ENCODE assay signal across 33 cellular contexts in the genomic region with DNA sequence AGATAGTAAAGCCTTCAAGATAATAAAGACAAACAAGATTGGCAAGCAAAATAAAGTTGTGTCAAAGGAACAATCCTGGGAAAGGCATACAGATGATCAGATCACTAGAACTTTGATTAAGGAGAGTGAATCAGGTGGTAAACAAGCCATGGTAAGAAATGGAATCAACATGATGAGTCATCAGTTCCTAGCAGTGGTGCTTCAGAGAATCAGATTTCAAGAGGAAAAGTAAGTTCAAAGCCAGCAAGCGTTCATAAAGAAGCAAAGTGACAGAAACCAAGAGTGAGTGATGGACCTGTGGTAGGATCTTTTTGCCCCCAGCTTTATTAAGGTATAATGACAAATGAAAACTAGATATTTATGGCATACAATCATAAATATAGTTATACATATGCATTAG.
DNase-seq lines count a peak whose midpoint lies in the region; ATAC-seq, FAIRE-seq and TF ChIP-seq lines count a peak whose summit lies in the region.
"Had no signal": no experiment of that assay in that cellular context is flagged by ENCODE, and none has a peak within 500 bp of the region (broad histone marks: within the 10 kb centered on the region; RNA-seq: fewer than 3 reads in every experiment).

No MANE protein-coding gene starts in this region.

- intact Hi-C loops in left lung (cut with DNase I) = no loop called here

- no peak overlapping the region for H2AFZ ChIP-seq in astrocyte (ENCODE audit: low read depth, low read length)

- peaks cover 3% of the 10 kb centered on the region for H3K9me3 Mint-ChIP-seq in astrocyte (ENCODE audit: unreplicated experiment)

- H3K27ac ChIP-seq in astrocyte (ENCODE audit: low read depth, low read length) (no peak overlapping the region), foreskin keratinocyte (no peak overlapping the region), left lung (no peak overlapping the region)
- H3K27ac ChIP-seq: 22Rv1, adrenal gland, C4-2B, ovary had no signal

- DNase-seq in DMS53 (lab: John Stamatoyannopoulos, UW) (peak; percentile 20), DMS53 treated with DMSO at 0.1 percent for 48 hours (lab: John Stamatoyannopoulos, UW; ENCODE audit: unreplicated experiment) (no peak), HT1080 (ENCODE audit: low read depth) (peak; percentile 28), astrocyte (ENCODE audit: low read depth) (peak; percentile 10), foreskin keratinocyte (no peak), left lung (no peak)
- DNase-seq in activated CD4-positive, alpha-beta T cell treated with anti-CD3 and anti-CD28 coated beads, Interleukin-2, amount 50 U/mL, for 4 hours = no peak
- DNase-seq: activated CD4-positive, CD25-positive, alpha-beta regulatory T cell treated with anti-CD3 and anti-CD28 coated beads, Interleukin-2, amount 50 U/mL, for 72 hours; activated CD8-positive, alpha-beta memory T cell treated with anti-CD3 and anti-CD28 coated beads, Interleukin-2, amount 50 U/mL, for 48 hours; activated CD8-positive, alpha-beta T cell treated with anti-CD3 and anti-CD28 coated beads for 36 hours; activated naive CD4-positive, alpha-beta T cell treated with anti-CD3 and anti-CD28 coated beads for 36 hours; adrenal gland; Caco-2; DMS79 treated with DMSO at 0.1 percent for 48 hours; GF-D8; mesendoderm; NCI-H1092 treated with DMSO at 0.1 percent for 48 hours; NCI-H1694 treated with DMSO at 0.1 percent for 48 hours; NCI-H526; NK-92 treated with Interleukin-12 subunit alpha and Interleukin-12 subunit beta, amount 100 ng/mL, for 24 hours; ovary; retina; SHP77; stimulated activated naive CD8-positive, alpha-beta T cell treated with anti-CD3 and anti-CD28 coated beads, Interleukin-15, Interleukin-2, amounts not matched to agents 100 U/mL and 50 U/mL, for 24 hours had no signal

- no peaks in the 10 kb centered on the region for H3K9me3 ChIP-seq in astrocyte (ENCODE audit: insufficient read depth, low read depth, low read length)
- H3K9me3 ChIP-seq in left lung = peaks cover 0 to 14% of the 10 kb centered on the region in 2 donors
- H3K9me3 ChIP-seq: adrenal gland, Caco-2, ovary had no signal

- ATAC-seq in foreskin keratinocyte (peak; percentile 35), left lung (no peak), GM19455 (IDR thresholded peaks at IDR 0.05; ENCODE audit: unreplicated experiment) (no peak)
- ATAC-seq: activated CD8-positive, alpha-beta T cell treated with anti-CD3 and anti-CD28 coated beads for 36 hours; left lobe of liver; Panc1; stimulated activated naive CD8-positive, alpha-beta T cell treated with anti-CD3 and anti-CD28 coated beads, Interleukin-15, Interleukin-2, amounts not matched to agents 100 U/mL and 50 U/mL, for 24 hours had no signal

- H3K79me2 ChIP-seq in astrocyte (ENCODE audit: insufficient read depth, low read length) = no peaks in the 10 kb centered on the region

- H3K4me3 ChIP-seq in astrocyte (ENCODE audit: insufficient read depth, low read depth, low read length) (no peak overlapping the region), left lung (no peak overlapping the region)
- H3K4me3 ChIP-seq: adrenal gland, ovary, smooth muscle cell had no signal

- no peaks in the 10 kb centered on the region for H3K36me3 Mint-ChIP-seq in astrocyte (ENCODE audit: low read depth, unreplicated experiment)
- H3K36me3 Mint-ChIP-seq: IgD-negative memory B cell had no signal

- H3K27ac Mint-ChIP-seq in astrocyte (ENCODE audit: unreplicated experiment) = no peak overlapping the region
- H3K27ac Mint-ChIP-seq: activated CD8-positive, alpha-beta T cell treated with anti-CD3 and anti-CD28 coated beads for 36 hours; activated naive CD4-positive, alpha-beta T cell treated with anti-CD3 and anti-CD28 coated beads for 36 hours; activated T-helper 1 cell treated with anti-CD3 and anti-CD28 coated beads, Interleukin-12 subunit alpha, Interleukin-12 subunit beta, Interleukin-2, Interleukin-4 antibody, amounts not matched to agents 30 ng/mL and 10 ng/mL and 1 ng/mL, durations not matched to agents 14 hours and 24 hours and 36 hours; IgD-negative memory B cell had no signal

- no peak overlapping the region for H3K4me2 ChIP-seq in astrocyte (ENCODE audit: low read length)
- H3K4me2 ChIP-seq: smooth muscle cell had no signal

- no peaks in the 10 kb centered on the region for H3K4me1 Mint-ChIP-seq in astrocyte (ENCODE audit: low read depth, unreplicated experiment)
- H3K4me1 Mint-ChIP-seq: IgD-negative memory B cell had no signal

- H3K27me3 Mint-ChIP-seq in astrocyte (ENCODE audit: low read depth, unreplicated experiment) = no peaks in the 10 kb centered on the region
- H3K27me3 Mint-ChIP-seq: activated CD8-positive, alpha-beta T cell treated with anti-CD3 and anti-CD28 coated beads for 36 hours; IgD-negative memory B cell had no signal

- H3K27me3 ChIP-seq in astrocyte (ENCODE audit: insufficient read depth, low read length) = no peaks in the 10 kb centered on the region
- no peaks in the 10 kb centered on the region for H3K27me3 ChIP-seq in foreskin keratinocyte
- no peaks in the 10 kb centered on the region for H3K27me3 ChIP-seq in left lung
- H3K27me3 ChIP-seq: adrenal gland, ovary had no signal

- H3K4me1 ChIP-seq in astrocyte (ENCODE audit: insufficient read depth, low read length) = no peaks in the 10 kb centered on the region
- no peaks in the 10 kb centered on the region for H3K4me1 ChIP-seq in foreskin keratinocyte
- no peaks in the 10 kb centered on the region for H3K4me1 ChIP-seq in left lung
- H3K4me1 ChIP-seq: adrenal gland, Caco-2 had no signal

- no peak overlapping the region for H3K4me3 Mint-ChIP-seq in astrocyte (ENCODE audit: unreplicated experiment)
- H3K4me3 Mint-ChIP-seq: activated CD8-positive, alpha-beta T cell treated with anti-CD3 and anti-CD28 coated beads for 36 hours; activated naive CD4-positive, alpha-beta T cell treated with anti-CD3 and anti-CD28 coated beads for 36 hours; activated T-helper 1 cell treated with anti-CD3 and anti-CD28 coated beads, Interleukin-12 subunit alpha, Interleukin-12 subunit beta, Interleukin-2, Interleukin-4 antibody, amounts not matched to agents 30 ng/mL and 10 ng/mL and 1 ng/mL, durations not matched to agents 14 hours and 24 hours and 36 hours; IgD-negative memory B cell had no signal

- no peaks in the 10 kb centered on the region for H4K20me1 ChIP-seq in astrocyte (ENCODE audit: insufficient read depth, low read length)

- TF ChIP-seq CTCF in astrocyte (IDR thresholded peaks at IDR 0.05; ENCODE audit: insufficient read depth, low read depth, low read length) = no peak
- TF ChIP-seq CTCF in foreskin keratinocyte (conservative IDR thresholded peaks at IDR 0.05) = no peak
- no peak for TF ChIP-seq CTCF in left lung (IDR thresholded peaks at IDR 0.05)

- no peak for FAIRE-seq in astrocyte (lab: Jason Lieb, UNC)
- FAIRE-seq: endothelial cell of umbilical vein had no signal

- no peak overlapping the region for H3K9ac ChIP-seq in astrocyte (ENCODE audit: low read length)

- H3K36me3 ChIP-seq in astrocyte (ENCODE audit: insufficient read depth, low read length) = no peaks in the 10 kb centered on the region
- no peaks in the 10 kb centered on the region for H3K36me3 ChIP-seq in left lung
- H3K36me3 ChIP-seq: adrenal gland, ovary had no signal

Comparison
In these comparisons a context has a peak if more than half of its experiments do, and no peak if none do; other contexts are left out.
1. DNase-seq: peak in DMS53 (single experiment), HT1080 (single experiment) and astrocyte (single experiment); none in DMS53 treated with DMSO at 0.1 percent for 48 hours (single experiment), foreskin keratinocyte (0 of 2), left lung (0 of 2) and activated CD4-positive, alpha-beta T cell treated with anti-CD3 and anti-CD28 coated beads, Interleukin-2, amount 50 U/mL, for 4 hours (0 of 2).